In genomic region chr9:34049630-34050384, GRCh38 we compare ENCODE assay signal across 8 cellular contexts. TPM values are rescaled to one million over a fixed set of nuclear protein-coding genes. Genes with fewer than 3 reads are reported as not detected.
DNase-seq lines count a peak whose midpoint lies in the region; ATAC-seq, FAIRE-seq and TF ChIP-seq lines count a peak whose summit lies in the region.

No MANE protein-coding gene starts in this region.

- H3K4me1 ChIP-seq in keratinocyte (ENCODE audit: control insufficient read depth, extremely low read depth, insufficient read depth, low read length) = peaks cover 14% of the 10 kb centered on the region

- peaks cover 38% of the 10 kb centered on the region for H3K79me2 ChIP-seq in keratinocyte (ENCODE audit: control insufficient read depth, insufficient read depth, low read length)

- peak overlapping the region; percentile 89 to 99 for H3K27ac Mint-ChIP-seq in activated naive CD4-positive, alpha-beta T cell treated with anti-CD3 and anti-CD28 coated beads, Interleukin-2, amount 50 U/mL, for 72 hours

- H3K4me3 ChIP-seq in keratinocyte (ENCODE audit: control insufficient read depth in 2 of 3, extremely low read depth in 1 of 3, insufficient read depth in 2 of 3, low read depth in 1 of 3, low read length in 3 of 3) = peak overlapping the region; percentile 79 to 100 (median 93)

- H3K36me3 ChIP-seq in keratinocyte (ENCODE audit: control insufficient read depth in 2 of 2, extremely low read depth in 1 of 2, insufficient read depth in 2 of 2, low read length in 2 of 2) = no peaks in the 10 kb centered on the region

- FAIRE-seq in keratinocyte (lab: Jason Lieb, UNC) = no peak

- H3K36me3 Mint-ChIP-seq in activated naive CD4-positive, alpha-beta T cell treated with anti-CD3 and anti-CD28 coated beads, Interleukin-2, amount 50 U/mL, for 72 hours = peaks cover 15 to 22% of the 10 kb centered on the region in 2 donors

- peak overlapping the region; percentile 100 for H2AFZ ChIP-seq in keratinocyte (ENCODE audit: control insufficient read depth, low read length)

- peak; percentile 5 to 6 for DNase-seq in stimulated activated CD4-positive, alpha-beta T cell treated with anti-CD3 and anti-CD28 coated beads, Interleukin-2, amount 100 ng/mL, for 48 hours
- DNase-seq in stimulated activated CD4-positive, alpha-beta T cell treated with anti-CD3 and anti-CD28 coated beads, Interleukin-4, amount 100 ng/mL, for 1 hour = no peak
- DNase-seq in activated naive CD4-positive, alpha-beta T cell treated with anti-CD3 and anti-CD28 coated beads, Interleukin-2, amount 50 U/mL, for 72 hours (ENCODE audit: low spot score in 2 of 2) = no peak
- DNase-seq in keratinocyte (ENCODE audit: low read depth, low spot score) (no peak), substantia nigra (lab: John Stamatoyannopoulos, UW) (peak in 1 of 49 donors; percentile 0), HuH-7.5 (ENCODE audit: low spot score) (no peak), NCI-H2171 (lab: John Stamatoyannopoulos, UW) (no peak)
- no peak for DNase-seq in central memory CD4-positive, alpha-beta T cell

- dilution Hi-C loops in keratinocyte (cut with MboI; ENCODE audit: extremely low pct_ligation_motif_present, low sequenced_read_pairs) = no loop called here

- H3K9me1 ChIP-seq in keratinocyte (ENCODE audit: control insufficient read depth, extremely low read depth, insufficient read depth, low read length) = no peaks in the 10 kb centered on the region

- H3K9me3 Mint-ChIP-seq in activated naive CD4-positive, alpha-beta T cell treated with anti-CD3 and anti-CD28 coated beads, Interleukin-2, amount 50 U/mL, for 72 hours = no peaks in the 10 kb centered on the region

- H3K9ac ChIP-seq in keratinocyte (ENCODE audit: control insufficient read depth, extremely low read depth, insufficient read depth, low read length) = peak overlapping the region; percentile 99

- TF ChIP-seq CTCF in keratinocyte (optimal IDR thresholded peaks at IDR 0.05 in 1 of 3, IDR thresholded peaks at IDR 0.05 in 1 of 3, conservative IDR thresholded peaks at IDR 0.05 in 1 of 3; ENCODE audit: extremely low read depth in 1 of 3, insufficient read depth in 2 of 3, low read length in 3 of 3) = no peak

- H3K27ac ChIP-seq in keratinocyte (ENCODE audit: control insufficient read depth, insufficient read depth, low read length) = peak overlapping the region; percentile 99
- H3K27ac ChIP-seq in substantia nigra (ENCODE audit: low read depth, low read length, poor library complexity, severe bottlenecking) = peak overlapping the region; percentile 92

- H3K27me3 ChIP-seq in keratinocyte (ENCODE audit: control insufficient read depth, extremely low read depth, insufficient read depth, low read length) = no peaks in the 10 kb centered on the region

- H3K4me2 ChIP-seq in keratinocyte (ENCODE audit: control insufficient read depth, extremely low read depth, insufficient read depth, low read depth, low read length) = peak overlapping the region; percentile 87

- H4K20me1 ChIP-seq in keratinocyte (ENCODE audit: control insufficient read depth, extremely low read depth, insufficient read depth, low read length) = peaks cover 8% of the 10 kb centered on the region

- no peak for ATAC-seq in activated naive CD4-positive, alpha-beta T cell treated with anti-CD3 and anti-CD28 coated beads, Interleukin-2, amount 50 U/mL, for 72 hours

- H3K9me3 ChIP-seq in keratinocyte (ENCODE audit: control insufficient read depth, low read depth, low read length) = no peaks in the 10 kb centered on the region

RNA-seq across cellular contexts. Expression of gene UBAP2, which starts 1.1 kb away (rescaled TPM):
- total RNA-seq in activated naive CD4-positive, alpha-beta T cell treated with anti-CD3 and anti-CD28 coated beads, Interleukin-2, amount 50 U/mL, for 72 hours = 10 to 100 TPM; 48.2 to 50.3 TPM
- polyA plus RNA-seq in keratinocyte = 16.3 to 20.7 TPM (median 17.0 TPM) in 3 replicates
- polyA plus RNA-seq in keratinocyte (2011; ENCODE audit: low read depth) = 56.8 TPM
- polyA plus RNA-seq in keratinocyte (2011; cell fraction: cytosol; rRNA removed) = 15.7 and 16.2 TPM in 2 replicates
- polyA plus RNA-seq in keratinocyte (2011; cell fraction: nucleus; rRNA removed) = 60.9 and 64.4 TPM in 2 replicates
- polyA plus RNA-seq in keratinocyte (2012; ENCODE audit: low replicate concordance) = 17.9 and 21.7 TPM in 2 replicates
- 33.6 to 56.2 TPM (median 38.6 TPM) in 3 replicates for polyA minus RNA-seq in keratinocyte
- polyA minus RNA-seq in keratinocyte (2011; cell fraction: cytosol; rRNA and poly(A)+ RNA removed) = 17.6 TPM
- 37.0 and 53.1 TPM in 2 replicates for polyA minus RNA-seq in keratinocyte (2011; cell fraction: nucleus; rRNA and poly(A)+ RNA removed)

Comparison
In these comparisons a context has a peak if more than half of its experiments do, and no peak if none do; other contexts are left out.
1. DNase-seq: peak in stimulated activated CD4-positive, alpha-beta T cell treated with anti-CD3 and anti-CD28 coated beads, Interleukin-2, amount 100 ng/mL, for 48 hours (2 of 2); none in stimulated activated CD4-positive, alpha-beta T cell treated with anti-CD3 and anti-CD28 coated beads, Interleukin-4, amount 100 ng/mL, for 1 hour (single experiment), activated naive CD4-positive, alpha-beta T cell treated with anti-CD3 and anti-CD28 coated beads, Interleukin-2, amount 50 U/mL, for 72 hours (0 of 2), keratinocyte (single experiment), central memory CD4-positive, alpha-beta T cell (single experiment), HuH-7.5 (single experiment) and NCI-H2171 (single experiment).